ENCODE assay signal across 8 cellular contexts in the genomic region with DNA sequence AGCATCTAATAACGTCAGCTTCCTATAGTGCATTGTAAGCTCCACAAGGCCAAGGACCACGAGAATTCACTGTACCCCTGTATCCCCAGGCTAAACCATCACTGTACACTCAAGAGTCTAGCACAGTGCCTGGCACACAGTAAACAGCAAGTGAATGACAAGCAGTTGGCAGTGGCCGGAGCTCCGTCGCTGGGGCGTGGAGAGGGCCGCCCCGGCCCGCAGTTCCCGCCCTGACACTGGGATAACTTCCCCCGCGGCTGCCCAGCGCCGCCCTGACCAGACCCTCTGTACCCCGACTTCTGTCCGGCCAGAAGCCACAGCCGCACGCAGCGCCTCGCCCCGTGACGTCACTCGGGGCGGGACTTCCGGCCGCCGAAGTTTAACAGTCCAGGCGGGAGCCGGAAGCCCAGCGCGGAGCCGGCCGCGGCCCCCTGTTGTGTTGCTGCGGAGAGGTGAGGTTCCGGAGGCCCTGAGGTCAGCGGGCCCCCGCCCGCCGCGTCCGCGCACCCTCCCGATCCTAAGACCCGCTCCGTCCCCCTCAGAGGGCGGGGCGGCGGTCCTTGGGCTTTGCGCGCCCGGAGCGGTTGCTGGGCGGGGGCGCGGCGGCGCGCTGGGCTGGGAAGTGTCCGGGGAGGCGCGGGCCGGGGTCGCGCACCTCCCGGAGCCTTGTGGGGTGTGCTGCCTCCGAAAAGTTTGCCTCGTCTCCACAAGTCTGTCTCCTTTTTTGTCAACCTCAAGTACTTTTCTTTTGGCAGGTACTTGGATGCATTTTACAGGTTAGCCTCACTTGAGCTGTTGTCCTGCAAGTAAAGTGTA.
A peak's percentile ranks its signal among the peaks of the same experiment; 100 is the strongest.
DNase-seq lines count a peak whose midpoint lies in the region; ATAC-seq and TF ChIP-seq lines count a peak whose summit lies in the region.

A gene with protein sequence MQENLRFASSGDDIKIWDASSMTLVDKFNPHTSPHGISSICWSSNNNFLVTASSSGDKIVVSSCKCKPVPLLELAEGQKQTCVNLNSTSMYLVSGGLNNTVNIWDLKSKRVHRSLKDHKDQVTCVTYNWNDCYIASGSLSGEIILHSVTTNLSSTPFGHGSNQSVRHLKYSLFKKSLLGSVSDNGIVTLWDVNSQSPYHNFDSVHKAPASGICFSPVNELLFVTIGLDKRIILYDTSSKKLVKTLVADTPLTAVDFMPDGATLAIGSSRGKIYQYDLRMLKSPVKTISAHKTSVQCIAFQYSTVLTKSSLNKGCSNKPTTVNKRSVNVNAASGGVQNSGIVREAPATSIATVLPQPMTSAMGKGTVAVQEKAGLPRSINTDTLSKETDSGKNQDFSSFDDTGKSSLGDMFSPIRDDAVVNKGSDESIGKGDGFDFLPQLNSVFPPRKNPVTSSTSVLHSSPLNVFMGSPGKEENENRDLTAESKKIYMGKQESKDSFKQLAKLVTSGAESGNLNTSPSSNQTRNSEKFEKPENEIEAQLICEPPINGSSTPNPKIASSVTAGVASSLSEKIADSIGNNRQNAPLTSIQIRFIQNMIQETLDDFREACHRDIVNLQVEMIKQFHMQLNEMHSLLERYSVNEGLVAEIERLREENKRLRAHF (plus strand): TSS at position 409 of the 816 bp plus-strand sequence. CDS start 2,503 bp downstream, outside the sequence.

- H3K27ac ChIP-seq in cingulate gyrus (ENCODE audit: low read depth, low read length): peak within 1 kb of the TSS; percentile 10

- DNase-seq in AG20443 (ENCODE audit: low spot score): peak; percentile 95
- DNase-seq in NCI-H345 (lab: John Stamatoyannopoulos, UW): peak; percentile 81
- DNase-seq in activated CD4-positive, alpha-beta T cell treated with anti-CD3 and anti-CD28 coated beads for 4 hours: peak; percentile 74 to 77
- DNase-seq in kidney tubule cell (ENCODE audit: low spot score): peak; percentile 81
- peak; percentile 48 to 72 for DNase-seq in stimulated activated CD4-positive, alpha-beta T cell treated with anti-CD3 and anti-CD28 coated beads, Interleukin-1b, Interleukin-23, amount 100 ng/mL, for 1 hour (ENCODE audit: low read depth in 2 of 2)

- in situ Hi-C loops in GM18951 (cut with MboI; ENCODE audit: low sequenced_read_pairs, unreplicated experiment): no loop called here

- peak; percentile 95 for TF ChIP-seq POLR2A in GM18951 (IDR thresholded peaks at IDR 0.05; ENCODE audit: extremely low read depth, insufficient read depth, insufficient read length)

- ATAC-seq in HG03159 (IDR thresholded peaks at IDR 0.05; ENCODE audit: unreplicated experiment): peak; percentile 93

Comparison
In these comparisons a context has a peak if more than half of its experiments do, and no peak if none do; other contexts are left out.
1. Peak in every context shown above with its lines: DNase-seq, ATAC-seq and H3K27ac ChIP-seq.